11 cellular contexts compared by ENCODE assay signal in the genomic region with DNA sequence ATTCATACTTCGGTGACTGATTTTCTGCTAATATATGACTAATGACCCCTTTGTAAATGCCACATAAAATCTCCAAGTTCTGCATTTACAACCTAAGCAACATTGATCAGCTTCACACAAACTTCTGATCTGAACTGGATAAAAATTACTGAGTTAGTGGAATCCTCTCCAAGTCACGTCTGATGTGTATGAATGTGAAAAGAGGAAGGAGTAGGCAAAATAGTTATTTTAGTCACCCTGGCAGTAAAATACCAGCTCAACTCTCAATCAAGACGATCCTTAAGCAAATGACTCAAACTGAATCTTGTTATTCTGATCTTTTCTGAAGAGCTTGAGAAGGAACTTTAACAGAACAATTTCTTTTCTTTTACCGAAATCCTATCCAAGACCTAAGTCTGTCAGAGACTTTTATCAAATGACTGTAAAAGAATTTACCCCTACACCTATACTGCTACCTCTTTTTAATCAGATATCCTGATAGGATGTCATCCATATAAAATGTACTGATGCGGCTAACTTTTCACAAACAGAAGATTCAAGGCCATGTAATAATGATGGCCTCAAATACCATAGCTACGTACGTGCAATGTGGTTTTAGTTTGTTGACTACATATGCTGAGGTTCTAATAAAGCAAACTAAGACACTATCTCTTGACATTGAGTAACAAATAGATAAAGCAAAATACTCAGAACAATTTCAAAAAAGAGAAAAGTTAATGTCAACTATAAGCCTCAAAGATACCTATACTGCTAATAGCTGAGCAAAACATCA. TPM values are rescaled to one million over a fixed set of nuclear protein-coding genes. Genes with fewer than 3 reads are reported as not detected.
DNase-seq lines count a peak whose midpoint lies in the region; ATAC-seq, FAIRE-seq and TF ChIP-seq lines count a peak whose summit lies in the region.
"Had no signal": no experiment of that assay in that cellular context is flagged by ENCODE, and none has a peak within 500 bp of the region (broad histone marks: within the 10 kb centered on the region; RNA-seq: fewer than 3 reads in every experiment).

No MANE protein-coding gene starts in this region.

- intact Hi-C loops in ascending aorta (cut with DNase I): no loop called here

- no peak for TF ChIP-seq CTCF in bronchial epithelial cell (IDR thresholded peaks at IDR 0.05; ENCODE audit: insufficient read depth, low read length, severe bottlenecking)
- TF ChIP-seq CTCF in ascending aorta (IDR thresholded peaks at IDR 0.05): no peak

- H3K4me1 ChIP-seq in ascending aorta: peaks cover 0 to 8% of the 10 kb centered on the region in 2 donors

- no peaks in the 10 kb centered on the region for H3K9me3 ChIP-seq in ascending aorta

- H3K4me3 ChIP-seq in bronchial epithelial cell (ENCODE audit: low read depth, low read length) (no peak overlapping the region), H7 (ENCODE audit: insufficient read depth, low read depth, low read length) (no peak overlapping the region), ascending aorta (no peak overlapping the region)

- no peaks in the 10 kb centered on the region for H3K27me3 ChIP-seq in bronchial epithelial cell (ENCODE audit: control insufficient read depth, insufficient read depth, low read length)
- H3K27me3 ChIP-seq in H7 (ENCODE audit: control insufficient read depth, insufficient read depth, low read length): no peaks in the 10 kb centered on the region
- H3K27me3 ChIP-seq in ascending aorta: no peaks in the 10 kb centered on the region

- H3K36me3 ChIP-seq in bronchial epithelial cell (ENCODE audit: control insufficient read depth, insufficient read depth, low read length) (no peaks in the 10 kb centered on the region), H7 (replicated peaks; ENCODE audit: control insufficient read depth, insufficient read depth, low read length) (no peaks in the 10 kb centered on the region), ascending aorta (no peaks in the 10 kb centered on the region)

- FAIRE-seq in bronchial epithelial cell (lab: Jason Lieb, UNC) (peak; percentile 52), urothelium cell line (lab: Jason Lieb, UNC) (no peak)

- no peak for DNase-seq in bronchial epithelial cell (ENCODE audit: low read depth)
- DNase-seq in urothelium cell line (ENCODE audit: low spot score): no peak
- DNase-seq in H7: no peak
- DNase-seq in NCI-H524 treated with DMSO at 0.1 percent for 48 hours (lab: John Stamatoyannopoulos, UW): no peak
- DNase-seq in ascending aorta (ENCODE audit: low spot score in 2 of 2): no peak
- DNase-seq: activated CD4-positive, alpha-beta T cell treated with anti-CD3 and anti-CD28 coated beads, Interleukin-2, amount 50 U/mL, for 1 hour; mammary epithelial cell; retina had no signal

- peak; percentile 73 for ATAC-seq in GM18505 (IDR thresholded peaks at IDR 0.05; ENCODE audit: unreplicated experiment)
- peak; percentile 67 for ATAC-seq in GM21381 (IDR thresholded peaks at IDR 0.05; ENCODE audit: unreplicated experiment)
- peak; percentile 57 for ATAC-seq in HG03439 (IDR thresholded peaks at IDR 0.05; ENCODE audit: unreplicated experiment)

- TF ChIP-seq POLR2A in GM18505 (IDR thresholded peaks at IDR 0.05; ENCODE audit: borderline replicate concordance, extremely low read depth, insufficient read depth, insufficient read length): no peak

- no peak overlapping the region for H3K27ac ChIP-seq in ascending aorta

RNA-seq across cellular contexts. Expression of gene CUL3, which starts 23.7 kb away (rescaled TPM):
- total RNA-seq in bronchial epithelial cell (53.7 and 91.9 TPM in 2 replicates), ascending aorta (16.1 TPM)
- 46.7 and 60.7 TPM in 2 replicates for total RNA-seq in H7 (2014; rRNA removed; shearing (Covaris generic))
